ENCODE assay signal across 8 cellular contexts in the genomic region with DNA sequence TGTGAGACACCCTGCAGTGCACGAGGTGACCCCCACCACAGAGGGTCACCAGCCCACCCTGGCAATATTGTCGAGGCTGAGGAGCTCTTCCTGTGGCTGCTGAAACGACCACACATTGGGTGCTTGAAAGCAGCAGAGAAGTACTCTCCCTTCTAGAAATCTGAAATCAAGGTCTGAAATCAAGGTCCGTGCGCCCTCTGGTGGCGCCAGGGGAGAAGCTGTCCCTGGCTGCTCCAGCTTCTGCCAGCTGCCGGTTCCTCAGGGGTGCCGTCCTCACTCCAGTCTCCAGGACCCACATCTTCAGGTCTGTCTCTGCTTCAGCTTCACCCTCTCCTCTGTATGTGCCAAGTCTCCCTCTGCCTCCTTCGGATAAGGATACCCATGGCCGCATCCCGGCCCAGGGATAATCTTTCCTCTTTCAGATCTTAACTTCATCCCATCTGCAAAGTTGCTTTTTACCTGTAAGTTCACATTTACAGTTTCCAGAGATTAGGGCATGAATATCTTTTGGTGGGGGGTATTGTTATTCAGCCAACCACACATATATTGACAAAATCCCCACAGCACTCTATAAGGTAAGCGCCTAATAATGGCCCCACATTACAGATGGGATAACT.
A peak's percentile ranks its signal among the peaks of the same experiment; 100 is the strongest.
DNase-seq lines count a peak whose midpoint lies in the region; ATAC-seq and TF ChIP-seq lines count a peak whose summit lies in the region.

No MANE protein-coding gene starts in this region.

- ATAC-seq in GM21786 (IDR thresholded peaks at IDR 0.05; ENCODE audit: unreplicated experiment) (no peak), GM18861 (IDR thresholded peaks at IDR 0.05; ENCODE audit: unreplicated experiment) (no peak)

- DNase-seq in NCI-H128 (lab: John Stamatoyannopoulos, UW; ENCODE audit: unreplicated experiment) (peak; percentile 3), T follicular helper cell (ENCODE audit: low read depth) (peak; percentile 50), cardiac septum (ENCODE audit: low spot score) (peak; percentile 81), putamen (ENCODE audit: low spot score) (peak; percentile 53)
- DNase-seq in activated naive CD8-positive, alpha-beta T cell treated with anti-CD3 and anti-CD28 coated beads, Interleukin-2, amount 50 U/mL, for 16 hours (ENCODE audit: low read depth, low spot score) = peak; percentile 35

- TF ChIP-seq CTCF in GM12874 (IDR thresholded peaks at IDR 0.05; ENCODE audit: insufficient read depth, low read depth, low read length) = peak; percentile 96

- intact Hi-C loops in cardiac septum (cut with DNase I) = loop anchor here (5.0 kb wide), 1 partner anchor 629 kb away; no protein-coding TSS in a partner anchor

Comparison
In these comparisons a context has a peak if more than half of its experiments do, and no peak if none do; other contexts are left out.
1. DNase-seq: peak in every context shown above with its lines; median percentile 81 in cardiac septum; 53 in putamen; 50 in T follicular helper cell; 35 in activated naive CD8-positive, alpha-beta T cell treated with anti-CD3 and anti-CD28 coated beads, Interleukin-2, amount 50 U/mL, for 16 hours; 3 in NCI-H128.